In genomic region chr17:40190197-40191021, GRCh38 we compare ENCODE assay signal across 8 cellular contexts. TPM values are rescaled to one million over a fixed set of nuclear protein-coding genes. Genes with fewer than 3 reads are reported as not detected.
A peak's percentile ranks its signal among the peaks of the same experiment; 100 is the strongest.
DNase-seq lines count a peak whose midpoint lies in the region; ATAC-seq and TF ChIP-seq lines count a peak whose summit lies in the region.

No MANE protein-coding gene starts in this region.

- intact Hi-C loops in Caco-2 (cut with micrococcal nuclease; ENCODE audit: unreplicated experiment) (no loop called here), left ventricle myocardium superior (cut with micrococcal nuclease) (no loop called here)

- H2AFZ ChIP-seq in Loucy (ENCODE audit: low read length) = peak overlapping the region; percentile 92

- peak overlapping the region; percentile 84 for H3K9ac ChIP-seq in Loucy (ENCODE audit: low read depth, low read length, poor library complexity, severe bottlenecking)

- H3K36me3 Mint-ChIP-seq in Caco-2 (ENCODE audit: insufficient read depth, unreplicated experiment) (peaks cover 5% of the 10 kb centered on the region), glutamatergic neuron (ENCODE audit: unreplicated experiment) (peaks cover 4% of the 10 kb centered on the region)

- no peaks in the 10 kb centered on the region for H3K9me3 Mint-ChIP-seq in Caco-2 (ENCODE audit: unreplicated experiment)
- peaks cover 1% of the 10 kb centered on the region for H3K9me3 Mint-ChIP-seq in glutamatergic neuron (ENCODE audit: unreplicated experiment)

- DNase-seq in Caco-2 = peak in 1 of 2 experiments; percentile 54
- DNase-seq in activated CD8-positive, alpha-beta memory T cell treated with anti-CD3 and anti-CD28 coated beads, Interleukin-2, amount 50 U/mL, for 48 hours = peak; percentile 67
- DNase-seq in glutamatergic neuron = peak; percentile 56
- DNase-seq in stimulated activated naive CD8-positive, alpha-beta T cell treated with anti-CD3 and anti-CD28 coated beads, Interleukin-15, Interleukin-2, amounts not matched to agents 100 U/mL and 50 U/mL, for 24 hours = peak; percentile 52
- DNase-seq in NCI-H2107 (lab: John Stamatoyannopoulos, UW) = no peak
- no peak for DNase-seq in left ventricle myocardium superior
- DNase-seq in NK-92 (lab: John Stamatoyannopoulos, UW; ENCODE audit: unreplicated experiment) = no peak

- peaks cover under 1% of the 10 kb centered on the region; the same call in 1 of the 2 replicates for H3K4me1 ChIP-seq in Caco-2
- peaks cover 27% of the 10 kb centered on the region for H3K4me1 ChIP-seq in Loucy (ENCODE audit: insufficient read depth, low read length, poor library complexity, severe bottlenecking)

- H3K4me3 Mint-ChIP-seq in Caco-2 (ENCODE audit: unreplicated experiment) (no peak overlapping the region), glutamatergic neuron (ENCODE audit: unreplicated experiment) (peak overlapping the region; percentile 78)

- H3K4me3 ChIP-seq in Caco-2 (ENCODE audit: low read depth, low read length) (no peak overlapping the region), Loucy (ENCODE audit: low read length, poor library complexity, severe bottlenecking) (peak overlapping the region; percentile 77)

- H3K36me3 ChIP-seq in Caco-2 (ENCODE audit: control insufficient read depth, insufficient read depth, low read length) (no peaks in the 10 kb centered on the region; the same call in 1 of the 2 replicates), Loucy (ENCODE audit: insufficient read depth, low read length) (no peaks in the 10 kb centered on the region)

- peak overlapping the region; percentile 77 for H3K4me2 ChIP-seq in Loucy (ENCODE audit: low read depth, low read length, poor library complexity, severe bottlenecking)

- no TSS peak for BruUV-seq in Caco-2 (replicated peaks; lab: Mats Ljungman, UMichigan)

- no peaks in the 10 kb centered on the region for H3K27me3 Mint-ChIP-seq in Caco-2 (ENCODE audit: insufficient read depth, unreplicated experiment)
- H3K27me3 Mint-ChIP-seq in glutamatergic neuron (ENCODE audit: unreplicated experiment) = peaks cover 10% of the 10 kb centered on the region

- H3K9me3 ChIP-seq in Caco-2 = no peaks in the 10 kb centered on the region
- H3K9me3 ChIP-seq in Loucy (ENCODE audit: insufficient read depth, low read depth, low read length) = no peaks in the 10 kb centered on the region

- no peaks in the 10 kb centered on the region for H3K9me2 ChIP-seq in Loucy (replicated peaks; ENCODE audit: low read depth, low read length)

- no peak overlapping the region for H3K27ac Mint-ChIP-seq in Caco-2 (ENCODE audit: unreplicated experiment)
- H3K27ac Mint-ChIP-seq in glutamatergic neuron (ENCODE audit: unreplicated experiment) = peak overlapping the region; percentile 59

- H3K79me2 ChIP-seq in Loucy (ENCODE audit: insufficient read depth, low read length) = no peaks in the 10 kb centered on the region

- peak; percentile 18 to 58 for TF ChIP-seq CTCF in Caco-2 (IDR thresholded peaks at IDR 0.05; ENCODE audit: insufficient read depth in 1 of 2, low read depth in 1 of 2, low read length in 1 of 2, severe bottlenecking in 1 of 2, unreplicated experiment in 1 of 2)
- TF ChIP-seq CTCF in Loucy (conservative IDR thresholded peaks at IDR 0.05; ENCODE audit: low read length) = peak; percentile 80
- TF ChIP-seq CTCF in glutamatergic neuron (IDR thresholded peaks at IDR 0.05; ENCODE audit: partially characterized antibody, unreplicated experiment) = peak; percentile 54

- no peaks in the 10 kb centered on the region for H3F3A ChIP-seq in Loucy (ENCODE audit: low read depth)

- POLR2A ChIA-PET in Caco-2 (lab: Charles Lee) = no interaction called here

- H4K20me1 ChIP-seq in Loucy (ENCODE audit: insufficient read depth, low read length, poor library complexity, severe bottlenecking) = no peaks in the 10 kb centered on the region

- H3K4me1 Mint-ChIP-seq in Caco-2 (ENCODE audit: low read depth, unreplicated experiment) (no peaks in the 10 kb centered on the region), glutamatergic neuron (ENCODE audit: low read depth, unreplicated experiment) (peaks cover 12% of the 10 kb centered on the region)

- H3K27me3 ChIP-seq in Caco-2 (replicated peaks; ENCODE audit: control insufficient read depth, insufficient read depth, low read length) (no peaks in the 10 kb centered on the region), Loucy (ENCODE audit: insufficient read depth, low read length, poor library complexity, severe bottlenecking) (no peaks in the 10 kb centered on the region)

- no peak for ATAC-seq in stimulated activated naive CD8-positive, alpha-beta T cell treated with anti-CD3 and anti-CD28 coated beads, Interleukin-15, Interleukin-2, amounts not matched to agents 100 U/mL and 50 U/mL, for 24 hours
- ATAC-seq in left ventricle myocardium superior = no peak

- CTCF ChIA-PET in Caco-2 (lab: Charles Lee) = interaction anchor here (0.6 kb wide), 1 partner anchor 18 kb away, joined by 4 read pairs; no protein-coding TSS in a partner anchor

RNA-seq across cellular contexts. Expression of gene RAPGEFL1, which starts 13.1 kb away (rescaled TPM):
- total RNA-seq in Caco-2 (2022) (13.2 and 15.0 TPM in 2 replicates), glutamatergic neuron (ENCODE audit: unreplicated experiment) (25.3 TPM), left ventricle myocardium superior (3.8 TPM)

RNA-seq across cellular contexts. Expression of gene WIPF2, which starts 28.7 kb away (rescaled TPM):
- 33.4 and 38.3 TPM in 2 replicates for total RNA-seq in Caco-2 (2022)
- total RNA-seq in glutamatergic neuron (ENCODE audit: unreplicated experiment) = 25.4 TPM
- total RNA-seq in left ventricle myocardium superior = 11.3 TPM

RNA-seq across cellular contexts. Expression of gene CASC3, which starts 50.1 kb away (rescaled TPM):
- total RNA-seq in Caco-2 (2022) (102 and 110 TPM in 2 replicates), glutamatergic neuron (ENCODE audit: unreplicated experiment) (145 TPM), left ventricle myocardium superior (48.1 TPM)

Comparison
In these comparisons a context has a peak if more than half of its experiments do, and no peak if none do; other contexts are left out.
1. DNase-seq: peak in activated CD8-positive, alpha-beta memory T cell treated with anti-CD3 and anti-CD28 coated beads, Interleukin-2, amount 50 U/mL, for 48 hours (single experiment), glutamatergic neuron (single experiment) and stimulated activated naive CD8-positive, alpha-beta T cell treated with anti-CD3 and anti-CD28 coated beads, Interleukin-15, Interleukin-2, amounts not matched to agents 100 U/mL and 50 U/mL, for 24 hours (single experiment); none in NCI-H2107 (single experiment), left ventricle myocardium superior (single experiment) and NK-92 (single experiment).
2. Peak in every context shown above with its lines, with median percentiles within 50 percentile points of each other: CTCF ChIP-seq.